Comparison of ENCODE assay signal across 8 cellular contexts in the genomic region with DNA sequence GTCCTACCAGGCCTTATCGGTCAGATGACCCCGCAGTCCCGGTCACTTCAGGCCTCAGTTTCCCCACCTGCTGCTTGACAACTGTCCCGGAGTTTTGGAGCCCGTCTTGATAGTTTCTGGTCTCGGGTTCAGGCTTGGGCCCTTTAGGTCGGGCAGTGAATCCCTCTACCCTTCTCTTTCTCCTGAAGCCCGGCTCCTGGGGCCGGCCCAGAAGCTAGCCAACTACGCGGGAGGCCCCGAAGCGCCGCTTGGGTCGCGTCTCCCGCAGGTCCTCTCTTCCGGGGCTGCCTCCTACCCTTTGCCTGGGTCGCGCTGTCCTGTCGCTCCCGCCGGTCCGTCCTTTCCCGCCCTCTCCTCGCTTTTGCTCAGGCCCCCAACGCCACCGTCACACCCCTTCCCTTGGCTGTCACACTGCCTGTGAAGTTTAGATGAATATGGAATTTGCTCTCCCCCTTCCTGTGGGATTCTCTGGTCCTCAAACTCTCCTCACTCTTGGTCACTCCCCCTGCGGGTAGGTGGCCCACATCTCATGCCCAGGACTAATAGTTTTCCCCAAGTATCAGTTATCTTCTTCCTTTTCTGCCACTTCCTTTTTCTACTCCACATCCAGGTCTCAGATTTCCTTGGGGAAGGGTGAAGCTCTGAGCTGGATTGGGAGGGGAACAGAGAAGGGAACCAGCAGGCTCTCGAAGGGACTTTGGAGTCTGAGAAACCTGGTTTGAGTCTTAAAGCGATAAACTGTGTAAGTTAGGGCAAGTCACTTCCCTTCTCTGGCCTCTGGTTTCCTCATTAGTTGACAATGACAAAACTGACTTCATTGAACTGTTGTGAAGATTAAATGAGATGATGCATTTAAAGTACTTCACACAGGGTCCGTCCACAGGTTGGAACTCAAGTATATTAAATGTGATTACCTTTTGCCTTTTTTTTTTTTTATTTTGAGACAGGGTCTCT. TPM values are rescaled to one million over a fixed set of nuclear protein-coding genes. Genes with fewer than 3 reads are reported as not detected.
DNase-seq lines count a peak whose midpoint lies in the region; ATAC-seq and TF ChIP-seq lines count a peak whose summit lies in the region.

No MANE protein-coding gene starts in this region.

- H3K79me2 ChIP-seq in PC-3 (ENCODE audit: low read length): peaks cover 24% of the 10 kb centered on the region

- peak; percentile 34 for DNase-seq in stimulated activated CD4-positive, alpha-beta T cell treated with anti-CD3 and anti-CD28 coated beads, Interleukin-15, amount 100 ng/mL, for 24 hours
- no peak for DNase-seq in stimulated activated CD4-positive, alpha-beta T cell treated with anti-CD3 and anti-CD28 coated beads, Interleukin-4, amount 100 ng/mL, for 1 hour
- DNase-seq in PC-3 (peak; percentile 53), choroid plexus epithelial cell (ENCODE audit: low read depth) (peak; percentile 46), medulla oblongata (ENCODE audit: extremely low spot score) (peak; percentile 46), COR-L47 (lab: John Stamatoyannopoulos, UW) (no peak)

- 3% methylated on average over 32 of the region's 32 CpGs for WGBS in urinary bladder

- peaks cover 10% of the 10 kb centered on the region for H3K4me1 ChIP-seq in PC-3 (ENCODE audit: insufficient read depth, low read length)
- no peaks in the 10 kb centered on the region for H3K4me1 ChIP-seq in urinary bladder (ENCODE audit: insufficient read depth)

- intact Hi-C loops in PC-3 (cut with micrococcal nuclease): no loop called here

- TSS peak; percentile 45 for BruUV-seq in PC-3 (replicated peaks; lab: Mats Ljungman, UMichigan)

- H3K9me3 ChIP-seq in PC-3 (ENCODE audit: low read length): no peaks in the 10 kb centered on the region

- H4K20me1 ChIP-seq in PC-3 (ENCODE audit: low read length): 0 out of 2 replicates have a peak, but pooled peaks cover 21% of the 10 kb centered on the region

- POLR2A ChIA-PET in PC-3 (lab: Charles Lee; ENCODE audit: unreplicated experiment): no interaction called here

- H3K27me3 ChIP-seq in PC-3 (ENCODE audit: low read length): no peaks in the 10 kb centered on the region

- TF ChIP-seq CTCF in PC-3 (conservative IDR thresholded peaks at IDR 0.05; ENCODE audit: low read depth, low read length) (peak; percentile 46), choroid plexus epithelial cell (conservative IDR thresholded peaks at IDR 0.05; ENCODE audit: low read depth, low read length) (peak; percentile 45)

- H3K36me3 ChIP-seq in PC-3 (ENCODE audit: low read depth, low read length): peaks cover 29% of the 10 kb centered on the region; the same call in 1 of the 2 replicates
- H3K36me3 ChIP-seq in urinary bladder (ENCODE audit: insufficient read depth): peaks cover 2% of the 10 kb centered on the region

- H3K4me3 ChIP-seq in PC-3 (ENCODE audit: low read length) (peak overlapping the region; percentile 90), choroid plexus epithelial cell (ENCODE audit: low read depth, low read length) (peak overlapping the region; percentile 93), urinary bladder (ENCODE audit: low read depth, low read length) (peak overlapping the region; percentile 81)

- no peaks in the 10 kb centered on the region for H3F3A ChIP-seq in PC-3 (ENCODE audit: low read length, unreplicated experiment)

- peak overlapping the region; percentile 87 for H3K9ac ChIP-seq in PC-3 (ENCODE audit: low read length)

- H2AFZ ChIP-seq in PC-3 (ENCODE audit: low read length): peak overlapping the region; percentile 54

- no peaks in the 10 kb centered on the region for H3K9me2 ChIP-seq in PC-3 (replicated peaks; ENCODE audit: low read length)

- peak overlapping the region; percentile 94 for H3K4me2 ChIP-seq in PC-3 (ENCODE audit: low read length)

- H3K27ac ChIP-seq in PC-3 (ENCODE audit: low read length): peak overlapping the region; percentile 55
- H3K27ac ChIP-seq in urinary bladder (ENCODE audit: low read depth): peak overlapping the region; percentile 91

- CTCF ChIA-PET in PC-3 (lab: Charles Lee): interaction anchor here (0.6 kb wide), 1 partner anchor 384 kb away, joined by 6 read pairs; no protein-coding TSS in a partner anchor

- ATAC-seq in PC-3 (peak; percentile 1), GM19035 (IDR thresholded peaks at IDR 0.05; ENCODE audit: unreplicated experiment) (no peak)

RNA-seq across cellular contexts. Expression of a gene that starts 0.8 kb away (rescaled TPM):
- total RNA-seq in PC-3 (2014; rRNA removed): 355 and 380 TPM in 2 replicates
- 34.3 TPM for total RNA-seq in urinary bladder
- polyA plus RNA-seq in urinary bladder: 190 TPM

RNA-seq across cellular contexts. Expression of a gene that starts 8.7 kb away (rescaled TPM):
- 2.2 and 5.2 TPM in 2 replicates for total RNA-seq in PC-3 (2014; rRNA removed)
- 1.1 TPM for total RNA-seq in urinary bladder
- 0.24 TPM for polyA plus RNA-seq in urinary bladder

RNA-seq across cellular contexts. Expression of a gene that starts 11.7 kb away (rescaled TPM):
- total RNA-seq in PC-3 (2014; rRNA removed): 32.1 and 51.5 TPM in 2 replicates
- total RNA-seq in urinary bladder: 9.5 TPM
- polyA plus RNA-seq in urinary bladder: 39.2 TPM

RNA-seq across cellular contexts. Expression of a gene that starts 19.7 kb away (rescaled TPM):
- total RNA-seq in PC-3 (2014; rRNA removed) (196 and 236 TPM in 2 replicates), urinary bladder (62.0 TPM)
- polyA plus RNA-seq in urinary bladder: 84.7 TPM

RNA-seq across cellular contexts. Expression of a gene that starts 22.5 kb away (rescaled TPM):
- total RNA-seq in PC-3 (2014; rRNA removed) (not detected in 2 replicates), urinary bladder (0.32 TPM)
- polyA plus RNA-seq in urinary bladder: 0.15 TPM

Comparison
In these comparisons a context has a peak if more than half of its experiments do, and no peak if none do; other contexts are left out.
1. DNase-seq: peak in stimulated activated CD4-positive, alpha-beta T cell treated with anti-CD3 and anti-CD28 coated beads, Interleukin-15, amount 100 ng/mL, for 24 hours (single experiment), PC-3 (single experiment), choroid plexus epithelial cell (single experiment) and medulla oblongata (single experiment); none in stimulated activated CD4-positive, alpha-beta T cell treated with anti-CD3 and anti-CD28 coated beads, Interleukin-4, amount 100 ng/mL, for 1 hour (single experiment) and COR-L47 (single experiment).
2. RNA of a gene that starts 0.8 kb away (total RNA-seq): 355 to 380 TPM in PC-3; 34.3 TPM in urinary bladder (single experiment); every median in the first group is over 10 times any median in the second.
3. Peak in every context shown above with its lines, with median percentiles within 50 percentile points of each other: H3K4me3 ChIP-seq.